8 cellular contexts compared by ENCODE assay signal in genomic region chr20:62640870-62641748, GRCh38. TPM values are rescaled to one million over a fixed set of nuclear protein-coding genes. Genes with fewer than 3 reads are reported as not detected.
DNase-seq lines count a peak whose midpoint lies in the region; ATAC-seq and TF ChIP-seq lines count a peak whose summit lies in the region.

No MANE protein-coding gene starts in this region.

- peak in 1 of 2 experiments; percentile 29 for DNase-seq in HL-60 (ENCODE audit: low read depth in 1 of 2, low spot score in 1 of 2)
- DNase-seq in activated T-helper 2 cell treated with anti-CD3 and anti-CD28 coated beads, Interferon-gamma antibody, Interleukin-2, Interleukin-4, amounts not matched to agents 10 μg/mL and 5 μg/mL and 100 μg/mL, durations not matched to agents 14 hours and 24 hours and 36 hours (ENCODE audit: low spot score): no peak
- DNase-seq in NCI-H2107 (lab: John Stamatoyannopoulos, UW): no peak
- no peak for DNase-seq in NCI-H146 treated with DMSO at 0.1 percent for 48 hours (lab: John Stamatoyannopoulos, UW; ENCODE audit: unreplicated experiment)

- peak overlapping the region; percentile 89 for H3K9ac ChIP-seq in BLaER1
- H3K9ac ChIP-seq in mucosa of stomach (ENCODE audit: low read length): peak overlapping the region; percentile 82

- peaks cover 58% of the 10 kb centered on the region for H3K4me1 ChIP-seq in BLaER1
- peaks cover 39% of the 10 kb centered on the region for H3K4me1 ChIP-seq in mucosa of stomach (ENCODE audit: control insufficient read depth, insufficient read depth, low read length)

- peak overlapping the region; percentile 79 for H3K4me3 Mint-ChIP-seq in activated T-helper 2 cell treated with anti-CD3 and anti-CD28 coated beads, Interferon-gamma antibody, Interleukin-2, Interleukin-4, amounts not matched to agents 10 μg/mL and 5 μg/mL and 100 μg/mL, durations not matched to agents 14 hours and 24 hours and 36 hours (ENCODE audit: low read depth)

- H3K9me3 Mint-ChIP-seq in activated T-helper 2 cell treated with anti-CD3 and anti-CD28 coated beads, Interferon-gamma antibody, Interleukin-2, Interleukin-4, amounts not matched to agents 10 μg/mL and 5 μg/mL and 100 μg/mL, durations not matched to agents 14 hours and 24 hours and 36 hours: no peaks in the 10 kb centered on the region

- H3K4me1 Mint-ChIP-seq in activated T-helper 2 cell treated with anti-CD3 and anti-CD28 coated beads, Interferon-gamma antibody, Interleukin-2, Interleukin-4, amounts not matched to agents 10 μg/mL and 5 μg/mL and 100 μg/mL, durations not matched to agents 14 hours and 24 hours and 36 hours (ENCODE audit: low read depth): peaks cover 23% of the 10 kb centered on the region

- H3K9me3 ChIP-seq in BLaER1 (no peaks in the 10 kb centered on the region), mucosa of stomach (ENCODE audit: control insufficient read depth, low read length) (no peaks in the 10 kb centered on the region)

- H3K27ac ChIP-seq in BLaER1 (peak overlapping the region; percentile 84; the same call in 1 of the 2 replicates), HL-60 (replicated peaks) (peak overlapping the region; percentile 87)

- peaks cover 44% of the 10 kb centered on the region for H3K27me3 ChIP-seq in BLaER1
- H3K27me3 ChIP-seq in HL-60 (ENCODE audit: insufficient read depth, poor library complexity, severe bottlenecking): no peaks in the 10 kb centered on the region
- peaks cover 9% of the 10 kb centered on the region for H3K27me3 ChIP-seq in mucosa of stomach (ENCODE audit: control insufficient read depth, insufficient read depth, low read length)

- peaks cover 11% of the 10 kb centered on the region for H3K36me3 Mint-ChIP-seq in activated T-helper 2 cell treated with anti-CD3 and anti-CD28 coated beads, Interferon-gamma antibody, Interleukin-2, Interleukin-4, amounts not matched to agents 10 μg/mL and 5 μg/mL and 100 μg/mL, durations not matched to agents 14 hours and 24 hours and 36 hours (ENCODE audit: low read depth)

- no peak for ATAC-seq in GM18870 (IDR thresholded peaks at IDR 0.05; ENCODE audit: unreplicated experiment)
- no peak for ATAC-seq in GM19397 (IDR thresholded peaks at IDR 0.05; ENCODE audit: unreplicated experiment)

- TF ChIP-seq CTCF in HL-60 (IDR thresholded peaks at IDR 0.05; ENCODE audit: insufficient read depth, low read length): no peak

- peaks cover 9% of the 10 kb centered on the region for H3K27me3 Mint-ChIP-seq in activated T-helper 2 cell treated with anti-CD3 and anti-CD28 coated beads, Interferon-gamma antibody, Interleukin-2, Interleukin-4, amounts not matched to agents 10 μg/mL and 5 μg/mL and 100 μg/mL, durations not matched to agents 14 hours and 24 hours and 36 hours (ENCODE audit: low read depth)

- intact Hi-C loops in activated T-helper 2 cell treated with anti-CD3 and anti-CD28 coated beads, Interferon-gamma antibody, Interleukin-2, Interleukin-4, amounts not matched to agents 10 μg/mL and 5 μg/mL and 100 μg/mL, durations not matched to agents 14 hours and 24 hours and 36 hours (cut with micrococcal nuclease): loop anchor here (5.0 kb wide), 1 partner anchor 39 kb away; no protein-coding TSS in a partner anchor

- H3K4me3 ChIP-seq in BLaER1 (peak overlapping the region; percentile 86), HL-60 (replicated peaks; ENCODE audit: insufficient read depth, low read length) (no peak overlapping the region), mucosa of stomach (ENCODE audit: low read length) (no peak overlapping the region)

- peak overlapping the region; percentile 74 for H3K27ac Mint-ChIP-seq in activated T-helper 2 cell treated with anti-CD3 and anti-CD28 coated beads, Interferon-gamma antibody, Interleukin-2, Interleukin-4, amounts not matched to agents 10 μg/mL and 5 μg/mL and 100 μg/mL, durations not matched to agents 14 hours and 24 hours and 36 hours

- H4K20me1 ChIP-seq in BLaER1: peaks cover 33% of the 10 kb centered on the region

- H3K36me3 ChIP-seq in BLaER1 (no peaks in the 10 kb centered on the region), mucosa of stomach (ENCODE audit: control insufficient read depth, insufficient read depth, low read length) (no peaks in the 10 kb centered on the region)

- H3K4me2 ChIP-seq in BLaER1: peak overlapping the region; percentile 98

RNA-seq across cellular contexts. Expression of gene SLCO4A1, which starts 1.2 kb away (rescaled TPM):
- 59.2 and 61.1 TPM in 2 replicates for total RNA-seq in activated T-helper 2 cell treated with anti-CD3 and anti-CD28 coated beads, Interferon-gamma antibody, Interleukin-2, Interleukin-4, amounts not matched to agents 10 μg/mL and 5 μg/mL and 100 μg/mL, durations not matched to agents 14 hours and 24 hours and 36 hours
